ENCODE assay signal across 9 cellular contexts in the genomic region with DNA sequence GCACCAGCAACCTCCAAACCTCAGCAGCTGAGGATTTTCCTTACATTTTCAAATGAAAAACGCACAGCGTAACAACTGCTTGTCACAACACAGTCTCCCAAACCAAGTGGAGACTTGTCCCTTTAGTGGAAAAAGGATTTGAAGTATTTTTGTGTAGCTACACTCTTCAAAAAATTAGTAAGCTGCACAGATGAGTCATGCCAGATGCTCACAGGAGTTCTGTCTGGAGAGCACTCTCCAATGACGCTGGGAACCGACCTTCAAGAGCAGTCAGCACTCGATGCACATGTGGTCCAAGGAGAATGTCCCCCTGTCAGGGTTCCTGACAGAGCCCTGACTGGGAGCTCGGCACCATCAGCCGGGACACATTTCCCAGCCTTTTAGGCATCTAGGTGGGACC. TPM values are rescaled to one million over a fixed set of nuclear protein-coding genes. Genes with fewer than 3 reads are reported as not detected.
A peak's percentile ranks its signal among the peaks of the same experiment; 100 is the strongest.
DNase-seq lines count a peak whose midpoint lies in the region; FAIRE-seq and TF ChIP-seq lines count a peak whose summit lies in the region.
"Had no signal": no experiment of that assay in that cellular context is flagged by ENCODE, and none has a peak within 500 bp of the region (broad histone marks: within the 10 kb centered on the region; RNA-seq: fewer than 3 reads in every experiment).

No MANE protein-coding gene starts in this region.

- peaks cover 2% of the 10 kb centered on the region for H3K27me3 Mint-ChIP-seq in neural progenitor cell (ENCODE audit: insufficient read depth, low read depth)
- H3K27me3 Mint-ChIP-seq: stimulated activated naive CD8-positive, alpha-beta T cell treated with anti-CD3 and anti-CD28 coated beads, Interleukin-15, Interleukin-2, amounts not matched to agents 100 ng/mL and 50 ng/mL, for 24 hours had no signal

- no peak overlapping the region for H3K9ac ChIP-seq in neural progenitor cell

- H3K79me2 ChIP-seq in neural progenitor cell (ENCODE audit: low read depth): peaks cover 12% of the 10 kb centered on the region

- H3K4me3 ChIP-seq in neural progenitor cell: no peak overlapping the region

- no peaks in the 10 kb centered on the region for H3K9me3 Mint-ChIP-seq in neural progenitor cell
- H3K9me3 Mint-ChIP-seq: stimulated activated naive CD8-positive, alpha-beta T cell treated with anti-CD3 and anti-CD28 coated beads, Interleukin-15, Interleukin-2, amounts not matched to agents 100 ng/mL and 50 ng/mL, for 24 hours had no signal

- no peaks in the 10 kb centered on the region for H3F3A ChIP-seq in neural progenitor cell (ENCODE audit: low read depth)

- H3K36me3 ChIP-seq in neural progenitor cell: no peaks in the 10 kb centered on the region

- no peak for TF ChIP-seq CTCF in neural progenitor cell (IDR thresholded peaks at IDR 0.05)
- no peak for TF ChIP-seq CTCF in GM10248 (IDR thresholded peaks at IDR 0.05; ENCODE audit: control extremely low read depth, extremely low read depth, low read depth, missing control alignments)

- CTCF ChIA-PET in GM10248 (lab: Yijun Ruan, JAX): no interaction called here

- H3K36me3 Mint-ChIP-seq in neural progenitor cell: peaks cover 2% of the 10 kb centered on the region

- H4K20me1 ChIP-seq in neural progenitor cell (ENCODE audit: low read depth): peaks cover 19% of the 10 kb centered on the region

- no peak overlapping the region for H3K27ac ChIP-seq in epithelial cell of prostate
- H3K27ac ChIP-seq in neural progenitor cell: no peak overlapping the region

- no peak for FAIRE-seq in RCC 7860 (lab: Jason Lieb, UNC)

- H3K4me2 ChIP-seq in neural progenitor cell: no peak overlapping the region

- H3K4me3 Mint-ChIP-seq in neural progenitor cell: no peak overlapping the region
- H3K4me3 Mint-ChIP-seq: stimulated activated naive CD8-positive, alpha-beta T cell treated with anti-CD3 and anti-CD28 coated beads, Interleukin-15, Interleukin-2, amounts not matched to agents 100 ng/mL and 50 ng/mL, for 24 hours had no signal

- peak; percentile 13 for DNase-seq in DMS79 (lab: John Stamatoyannopoulos, UW)
- peak; percentile 27 for DNase-seq in NCI-H2171 (lab: John Stamatoyannopoulos, UW)
- peak; percentile 16 for DNase-seq in epithelial cell of prostate (ENCODE audit: low read depth, low spot score)
- DNase-seq in neural progenitor cell (ENCODE audit: low spot score): no peak
- no peak for DNase-seq in T-helper 1 cell
- DNase-seq in GM10248 (ENCODE audit: extremely low spot score): no peak
- no peak for DNase-seq in RCC 7860 (ENCODE audit: low spot score)
- DNase-seq in DMS153 treated with DMSO at 0.1 percent for 48 hours (lab: John Stamatoyannopoulos, UW; ENCODE audit: unreplicated experiment): no peak

- peaks cover 5% of the 10 kb centered on the region for H3K4me1 ChIP-seq in neural progenitor cell

- H3K9me3 ChIP-seq in neural progenitor cell (ENCODE audit: low read depth): no peaks in the 10 kb centered on the region

- H3K4me1 Mint-ChIP-seq in neural progenitor cell: peaks cover 20% of the 10 kb centered on the region

- no peaks in the 10 kb centered on the region for H3K27me3 ChIP-seq in neural progenitor cell

- POLR2A ChIA-PET in GM10248 (lab: Yijun Ruan, JAX): no interaction called here

- no peak overlapping the region for H2AFZ ChIP-seq in neural progenitor cell (replicated peaks)

- peak overlapping the region; percentile 14 for H3K27ac Mint-ChIP-seq in neural progenitor cell
- H3K27ac Mint-ChIP-seq: stimulated activated naive CD8-positive, alpha-beta T cell treated with anti-CD3 and anti-CD28 coated beads, Interleukin-15, Interleukin-2, amounts not matched to agents 100 ng/mL and 50 ng/mL, for 24 hours had no signal

RNA-seq across cellular contexts. Expression of gene MAP1LC3B, which starts 39.8 kb away (rescaled TPM):
- 32.5 and 39.1 TPM in 2 replicates for total RNA-seq in neural progenitor cell (ENCODE audit: low replicate concordance)

RNA-seq across cellular contexts. Expression of gene FBXO31, which starts 48.4 kb away (rescaled TPM):
- total RNA-seq in neural progenitor cell (ENCODE audit: low replicate concordance): 5.8 and 19.8 TPM in 2 replicates

Comparison
In these comparisons a context has a peak if more than half of its experiments do, and no peak if none do; other contexts are left out.
1. DNase-seq: peak in DMS79 (single experiment), NCI-H2171 (single experiment) and epithelial cell of prostate (single experiment); none in neural progenitor cell (single experiment), T-helper 1 cell (0 of 5), GM10248 (single experiment), RCC 7860 (single experiment) and DMS153 treated with DMSO at 0.1 percent for 48 hours (single experiment).